1 cellular context compared by ENCODE assay signal in genomic region chr3:40173291-40173710, GRCh38.
TF ChIP-seq lines count a peak whose summit lies in the region.

No MANE protein-coding gene starts in this region.

TF ChIP-seq in GM23338, 12 proteins besides CTCF, POLR2A, EP300 and RAD21 (continued from another document):
- TF ChIP-seq REST (IDR thresholded peaks at IDR 0.05; ENCODE audit: unreplicated experiment) (no peak), EZH2 (IDR thresholded peaks at IDR 0.05; ENCODE audit: low read depth, unreplicated experiment) (no peak)
